In the genomic region with DNA sequence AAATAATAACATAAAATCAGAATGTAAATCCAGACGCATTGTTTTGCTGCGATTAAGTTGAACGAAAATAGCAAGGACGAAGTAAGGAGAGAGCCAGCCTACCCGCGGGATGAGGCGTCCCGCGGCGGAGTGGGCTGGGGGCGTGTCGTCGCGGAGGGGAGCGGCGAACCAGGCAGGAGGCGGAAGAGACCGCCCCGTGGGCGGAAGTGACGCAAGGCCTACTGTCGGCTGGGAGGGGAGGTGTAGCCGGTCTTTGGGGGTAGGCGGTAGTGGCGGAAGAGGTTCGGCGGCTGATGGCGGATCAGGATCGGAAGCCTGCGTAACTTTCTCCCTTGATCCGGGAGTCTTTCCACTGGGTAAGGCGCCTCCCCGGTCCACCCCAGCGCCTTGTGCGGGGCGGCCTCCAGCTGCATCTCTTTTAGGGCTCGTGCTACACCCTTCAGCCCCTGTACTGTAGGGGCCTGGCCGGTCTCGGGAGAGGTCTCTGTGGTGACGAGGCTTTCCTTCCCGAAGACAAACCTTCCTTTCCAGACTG, we compare ENCODE assay signal across 8 cellular contexts. TPM values are rescaled to one million over a fixed set of nuclear protein-coding genes. Genes with fewer than 3 reads are reported as not detected.
DNase-seq lines count a peak whose midpoint lies in the region; ATAC-seq, FAIRE-seq and TF ChIP-seq lines count a peak whose summit lies in the region.

A gene (plus strand): TSS at position 249 of the 535 bp plus-strand sequence. CDS start 8,363 bp downstream, outside the sequence.

- H3K9me3 ChIP-seq in OCI-LY7 (ENCODE audit: low read length): no peaks in the 10 kb centered on the region
- H3K9me3 ChIP-seq in mononuclear cell (ENCODE audit: low read depth, low read length): no peaks in the 10 kb centered on the region

- peak within 1 kb of the TSS; percentile 87 for H3K4me3 ChIP-seq in OCI-LY7 (ENCODE audit: low read depth, low read length, poor library complexity, severe bottlenecking)
- H3K4me3 ChIP-seq in mononuclear cell (ENCODE audit: low read length): peak within 1 kb of the TSS; percentile 92

- no peaks in the 10 kb centered on the region for H3K36me3 ChIP-seq in OCI-LY7 (ENCODE audit: insufficient read depth, low read length)

- H3K4me1 ChIP-seq in OCI-LY7 (ENCODE audit: insufficient read depth, low read length, poor library complexity, severe bottlenecking) (peaks cover 12% of the 10 kb centered on the region), mononuclear cell (ENCODE audit: insufficient read depth, low read length) (peaks cover 15% of the 10 kb centered on the region)

- H2AFZ ChIP-seq in OCI-LY7 (ENCODE audit: low read length): peak within 1 kb of the TSS; percentile 93

- no peaks in the 10 kb centered on the region for H3K27me3 ChIP-seq in mononuclear cell (ENCODE audit: insufficient read depth, low read length)

- peak; percentile 95 for ATAC-seq in GM21526 (IDR thresholded peaks at IDR 0.05; ENCODE audit: low FRiP score, unreplicated experiment)

- no TSS peak for BruUV-seq in OCI-LY7 (replicated peaks; lab: Mats Ljungman, UMichigan)

- DNase-seq in D721Med (ENCODE audit: insufficient read length, low spot score) (peak; percentile 43), HuH-7.5 (ENCODE audit: low spot score) (peak; percentile 76), OCI-LY7 (ENCODE audit: low spot score) (peak; percentile 94), activated T-cell treated with anti-CD3 and anti-CD28 coated beads for 1 hour (ENCODE audit: low read depth) (peak; percentile 89), epidermal melanocyte (ENCODE audit: insufficient read length, low spot score) (peak; percentile 75)
- DNase-seq in stimulated activated CD8-positive, alpha-beta memory T cell treated with anti-CD3 and anti-CD28 coated beads, Interleukin-4, amount 100 ng/mL, for 1 hour (ENCODE audit: low read depth in 2 of 2, low spot score in 1 of 2): peak; percentile 81 to 91

- peaks cover 28% of the 10 kb centered on the region for H3K79me2 ChIP-seq in OCI-LY7 (ENCODE audit: insufficient read depth, low read depth, low read length)

- TF ChIP-seq CTCF in D721Med (IDR thresholded peaks at IDR 0.05; ENCODE audit: insufficient read depth, missing control alignments) (no peak), OCI-LY7 (conservative IDR thresholded peaks at IDR 0.05; ENCODE audit: low read length) (no peak)

- intact Hi-C loops in OCI-LY7 (cut with micrococcal nuclease; ENCODE audit: unreplicated experiment): loop anchor here (2.0 kb wide), 2 partner anchors 77 to 181 kb away; a partner anchor contains a TSS

- no peaks in the 10 kb centered on the region for H3K9me2 ChIP-seq in OCI-LY7 (ENCODE audit: insufficient read depth, low read length)

- H3K27ac ChIP-seq in OCI-LY7 (ENCODE audit: low read depth, low read length, poor library complexity, severe bottlenecking): peak within 1 kb of the TSS; percentile 53

- CTCF ChIA-PET in OCI-LY7 (lab: Charles Lee; ENCODE audit: unreplicated experiment): interaction anchor here (1.0 kb wide), 1 partner anchor 77 kb away, joined by 3 read pairs; a partner anchor contains a TSS

- FAIRE-seq in D721Med (lab: Jason Lieb, UNC): no peak

- H3K4me2 ChIP-seq in OCI-LY7 (ENCODE audit: low read length): peak within 1 kb of the TSS; percentile 79

- POLR2A ChIA-PET in OCI-LY7 (lab: Charles Lee): interaction anchor here (1.2 to 3.1 kb wide), 7 partner anchors 10 to 41 kb away, joined by 3 to 11 read pairs (median 4); no protein-coding TSS in a partner anchor

- H4K20me1 ChIP-seq in OCI-LY7 (ENCODE audit: insufficient read depth, low read length): no peaks in the 10 kb centered on the region; the same call in 1 of the 2 replicates

RNA-seq across cellular contexts. Expression of the gene that starts here (rescaled TPM):
- total RNA-seq in OCI-LY7 (2014; rRNA removed; shearing (Covaris generic)): 24.2 and 27.9 TPM in 2 replicates
- total RNA-seq in OCI-LY7 (2022) (49.7 and 54.3 TPM in 2 replicates), mononuclear cell (167 TPM)

Comparison
In these comparisons a context has a peak if more than half of its experiments do, and no peak if none do; other contexts are left out.
1. Peak in every context shown above with its lines: DNase-seq, ATAC-seq, H3K4me3 ChIP-seq and H3K27ac ChIP-seq.
2. DNase-seq: peak in every context shown above with its lines; median percentile 94 in OCI-LY7; 89 in activated T-cell treated with anti-CD3 and anti-CD28 coated beads for 1 hour; 86 in stimulated activated CD8-positive, alpha-beta memory T cell treated with anti-CD3 and anti-CD28 coated beads, Interleukin-4, amount 100 ng/mL, for 1 hour; 76 in HuH-7.5; 75 in epidermal melanocyte; 43 in D721Med.